ENCODE assay signal across 9 cellular contexts in the genomic region with DNA sequence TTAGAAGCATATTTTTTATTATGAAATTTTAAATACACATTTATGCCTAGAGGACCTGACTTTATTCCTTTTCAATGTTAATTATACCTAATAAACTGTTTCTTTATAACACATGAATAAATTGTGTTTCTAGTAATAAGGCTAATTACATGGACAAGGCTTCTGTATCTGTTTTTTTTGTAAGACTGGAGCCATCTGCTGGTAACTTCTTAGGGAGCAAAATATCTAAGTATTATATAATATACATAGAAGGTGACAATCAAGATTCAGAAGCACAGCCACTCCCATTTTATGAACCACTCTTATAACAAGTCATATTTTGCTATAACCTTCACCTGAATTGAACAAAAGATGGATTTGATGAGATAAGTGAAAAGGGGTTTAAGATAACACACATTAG.
DNase-seq lines count a peak whose midpoint lies in the region; ATAC-seq and TF ChIP-seq lines count a peak whose summit lies in the region.
"Had no signal": no experiment of that assay in that cellular context is flagged by ENCODE, and none has a peak within 500 bp of the region (broad histone marks: within the 10 kb centered on the region; RNA-seq: fewer than 3 reads in every experiment).

No MANE protein-coding gene starts in this region.

- H3K79me1 ChIP-seq in H9 (ENCODE audit: insufficient read depth, low read depth, low read length, poor library complexity, severe bottlenecking): no peaks in the 10 kb centered on the region

- no peak overlapping the region for H3K4me3 Mint-ChIP-seq in H9
- no peak overlapping the region for H3K4me3 Mint-ChIP-seq in glutamatergic neuron (ENCODE audit: unreplicated experiment)

- H3K27me3 Mint-ChIP-seq in H9 (ENCODE audit: low read depth) (no peaks in the 10 kb centered on the region; the same call in 1 of the 2 replicates), glutamatergic neuron (ENCODE audit: unreplicated experiment) (peaks cover 1% of the 10 kb centered on the region)

- no peak overlapping the region for H3K4me2 ChIP-seq in H9 (ENCODE audit: insufficient read depth, insufficient read length, low read length)

- H3K27me3 ChIP-seq in H9 (ENCODE audit: insufficient read depth, low read length): no peaks in the 10 kb centered on the region

- H4K91ac ChIP-seq in H9 (ENCODE audit: insufficient read length, low read depth, low read length): no peak overlapping the region

- no peak overlapping the region for H3K4ac ChIP-seq in H9 (ENCODE audit: low read depth, low read length)

- H3K27ac ChIP-seq in C4-2B (no peak overlapping the region), H9 (ENCODE audit: insufficient read length, low read depth, low read length) (no peak overlapping the region)

- no peak overlapping the region for H3K23ac ChIP-seq in H9 (ENCODE audit: insufficient read length, low read depth, low read length)

- no peak overlapping the region for H2BK12ac ChIP-seq in H9 (ENCODE audit: insufficient read length, low read depth, low read length)

- no peaks in the 10 kb centered on the region for H3K9me3 Mint-ChIP-seq in H9
- no peaks in the 10 kb centered on the region for H3K9me3 Mint-ChIP-seq in glutamatergic neuron (ENCODE audit: unreplicated experiment)

- no peak overlapping the region for H3K56ac ChIP-seq in H9 (ENCODE audit: insufficient read length, low read depth, low read length)

- H4K5ac ChIP-seq in H9 (ENCODE audit: insufficient read length, low read depth, low read length): no peak overlapping the region

- no peak overlapping the region for H2AFZ ChIP-seq in H9 (ENCODE audit: low read length)

- no peaks in the 10 kb centered on the region for H3K23me2 ChIP-seq in H9 (ENCODE audit: insufficient read length, low read depth, low read length, poor library complexity, severe bottlenecking)

- H2BK120ac ChIP-seq in H9 (ENCODE audit: low read depth, low read length, poor library complexity, severe bottlenecking): no peak overlapping the region

- no peak overlapping the region for H4K8ac ChIP-seq in H9 (replicated peaks; ENCODE audit: insufficient read length, low read depth, low read length)

- H3K4me3 ChIP-seq in fibroblast of mammary gland (ENCODE audit: control insufficient read depth, low read depth, low read length): no peak overlapping the region

- no peak overlapping the region for H3K18ac ChIP-seq in H9 (ENCODE audit: insufficient read length, low read depth, low read length)

- no peak overlapping the region for H3K27ac Mint-ChIP-seq in H9
- H3K27ac Mint-ChIP-seq in glutamatergic neuron (ENCODE audit: unreplicated experiment): no peak overlapping the region

- H2BK5ac ChIP-seq in H9 (ENCODE audit: insufficient read length, low read length): no peak overlapping the region

- H4K20me1 ChIP-seq in H9 (ENCODE audit: control insufficient read depth, insufficient read depth, insufficient read length): no peaks in the 10 kb centered on the region

- ATAC-seq in GM18498 (IDR thresholded peaks at IDR 0.05; ENCODE audit: unreplicated experiment): no peak
- ATAC-seq in GM21360 (IDR thresholded peaks at IDR 0.05; ENCODE audit: unreplicated experiment): no peak

- no peak overlapping the region for H3T11ph ChIP-seq in H9 (ENCODE audit: low read length)

- DNase-seq in H9 (no peak), OCI-M1 (lab: John Stamatoyannopoulos, UW) (peak; percentile 71), fibroblast of mammary gland (ENCODE audit: low read depth) (peak; percentile 39), glutamatergic neuron (no peak), occipital lobe (lab: John Stamatoyannopoulos, UW) (no peak)
- DNase-seq: activated T-cell treated with anti-CD3 and anti-CD28 coated beads, Interleukin-2, amount 50 U/mL, for 1 hour had no signal

- no peaks in the 10 kb centered on the region for H3K79me2 ChIP-seq in H9 (ENCODE audit: insufficient read depth, low read length)

- H3K9me3 ChIP-seq in H9 (ENCODE audit: control insufficient read depth, low read depth, low read length): no peaks in the 10 kb centered on the region

- no peaks in the 10 kb centered on the region for H3K4me1 ChIP-seq in H9 (ENCODE audit: insufficient read depth, low read length)

- H2BK20ac ChIP-seq in H9 (ENCODE audit: low read depth, low read length, poor library complexity, severe bottlenecking): no peak overlapping the region

- H2BK15ac ChIP-seq in H9 (ENCODE audit: low read depth, low read length): no peak overlapping the region

- H3K36me3 Mint-ChIP-seq in H9 (ENCODE audit: insufficient read depth in 1 of 3, low read depth in 3 of 3) (no peaks in the 10 kb centered on the region), glutamatergic neuron (ENCODE audit: unreplicated experiment) (no peaks in the 10 kb centered on the region)

- TF ChIP-seq CTCF in C4-2B (conservative IDR thresholded peaks at IDR 0.05) (peak; percentile 73), H9 (conservative IDR thresholded peaks at IDR 0.05) (peak; percentile 42; the same call in 2 of the 3 replicates), fibroblast of mammary gland (conservative IDR thresholded peaks at IDR 0.05; ENCODE audit: control insufficient read depth, insufficient read depth, low read depth, low read length) (peak; percentile 34), glutamatergic neuron (IDR thresholded peaks at IDR 0.05; ENCODE audit: partially characterized antibody, unreplicated experiment) (no peak)

- H3K4me1 Mint-ChIP-seq in H9 (0 out of 4 replicates have a peak, but pooled peaks cover 0 to 2% of the 10 kb centered on the region in 2 experiments), glutamatergic neuron (ENCODE audit: low read depth, unreplicated experiment) (peaks cover 5% of the 10 kb centered on the region)

- no peak overlapping the region for H2AK5ac ChIP-seq in H9 (ENCODE audit: insufficient read length, low read length)

- H3K9ac ChIP-seq in H9 (ENCODE audit: extremely low read depth, insufficient read length, low read length): no peak overlapping the region

- no peak overlapping the region for H3K14ac ChIP-seq in H9 (ENCODE audit: insufficient read depth, low read length)

Comparison
In these comparisons a context has a peak if more than half of its experiments do, and no peak if none do; other contexts are left out.
1. DNase-seq: peak in OCI-M1 (single experiment) and fibroblast of mammary gland (single experiment); none in H9 (single experiment), glutamatergic neuron (single experiment) and occipital lobe (single experiment).